In the genomic region with DNA sequence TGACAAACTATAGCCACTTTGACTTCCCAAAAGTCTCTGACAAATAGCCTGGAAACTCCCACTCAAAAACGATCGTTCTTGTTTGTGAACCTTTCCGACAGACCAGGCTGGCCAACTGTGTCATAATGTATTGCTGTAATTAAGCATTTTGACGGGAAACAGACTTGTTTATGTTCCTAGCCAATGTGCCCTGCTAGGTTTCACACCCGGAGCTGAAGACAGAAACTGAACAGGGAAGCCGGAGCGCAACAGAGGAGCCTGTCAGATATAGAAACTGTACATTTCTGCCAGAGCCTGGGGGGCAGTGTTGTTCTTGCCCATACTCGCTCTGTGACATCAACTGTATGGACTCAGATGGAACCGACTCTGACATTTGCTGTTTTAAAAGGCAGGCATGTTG, we compare ENCODE assay signal across 9 cellular contexts. TPM values are rescaled to one million over a fixed set of nuclear protein-coding genes. Genes with fewer than 3 reads are reported as not detected.
DNase-seq lines count a peak whose midpoint lies in the region; ATAC-seq and TF ChIP-seq lines count a peak whose summit lies in the region.
"Had no signal": no experiment of that assay in that cellular context is flagged by ENCODE, and none has a peak within 500 bp of the region (broad histone marks: within the 10 kb centered on the region; RNA-seq: fewer than 3 reads in every experiment).

No MANE protein-coding gene starts in this region.

- H3K36me3 Mint-ChIP-seq in H9 (ENCODE audit: insufficient read depth in 1 of 3, low read depth in 3 of 3): no peaks in the 10 kb centered on the region

- H3K4me1 Mint-ChIP-seq in H9: peaks cover under 1 to 2% of the 10 kb centered on the region in 2 experiments; a peak in 3 of 4 replicates

- no peak overlapping the region for H3K9ac ChIP-seq in H9 (ENCODE audit: extremely low read depth, insufficient read length, low read length)

- H3K4me1 ChIP-seq in H9 (ENCODE audit: insufficient read depth, low read length) (no peaks in the 10 kb centered on the region), vagina (no peaks in the 10 kb centered on the region)

- no peak for TF ChIP-seq CTCF in H9 (conservative IDR thresholded peaks at IDR 0.05)
- no peak for TF ChIP-seq CTCF in vagina (IDR thresholded peaks at IDR 0.05)

- no peak overlapping the region for H3K18ac ChIP-seq in H9 (ENCODE audit: insufficient read length, low read depth, low read length)

- ATAC-seq in GM18870 (IDR thresholded peaks at IDR 0.05; ENCODE audit: unreplicated experiment) (peak; percentile 75), HG03432 (IDR thresholded peaks at IDR 0.05; ENCODE audit: unreplicated experiment) (peak; percentile 88)

- no peak overlapping the region for H3K23ac ChIP-seq in H9 (ENCODE audit: insufficient read length, low read depth, low read length)

- H2BK20ac ChIP-seq in H9 (ENCODE audit: low read depth, low read length, poor library complexity, severe bottlenecking): no peak overlapping the region

- no peak overlapping the region for H2BK120ac ChIP-seq in H9 (ENCODE audit: low read depth, low read length, poor library complexity, severe bottlenecking)

- no peak overlapping the region for H3K27ac Mint-ChIP-seq in H9

- no peak overlapping the region for H2BK5ac ChIP-seq in H9 (ENCODE audit: insufficient read length, low read length)

- no peaks in the 10 kb centered on the region for H3K36me3 ChIP-seq in vagina

- H3K56ac ChIP-seq in H9 (ENCODE audit: insufficient read length, low read depth, low read length): no peak overlapping the region

- no peaks in the 10 kb centered on the region for H4K20me1 ChIP-seq in H9 (ENCODE audit: control insufficient read depth, insufficient read depth, insufficient read length)

- H3K79me1 ChIP-seq in H9 (ENCODE audit: insufficient read depth, low read depth, low read length, poor library complexity, severe bottlenecking): no peaks in the 10 kb centered on the region

- H4K8ac ChIP-seq in H9 (replicated peaks; ENCODE audit: insufficient read length, low read depth, low read length): no peak overlapping the region

- WGBS in H9 (ENCODE audit: extremely low coverage, insufficient read length, low lambda C conversion rate): no CpG with 5 or more reads among the region's 9 CpGs

- no peak overlapping the region for H3K14ac ChIP-seq in H9 (ENCODE audit: insufficient read depth, low read length)

- intact Hi-C loops in vagina (cut with DNase I): no loop called here

- H3T11ph ChIP-seq in H9 (ENCODE audit: low read length): no peak overlapping the region

- no peaks in the 10 kb centered on the region for H3K9me3 ChIP-seq in H9 (ENCODE audit: control insufficient read depth, low read depth, low read length)
- H3K9me3 ChIP-seq in vagina: no peaks in the 10 kb centered on the region

- DNase-seq in UCSD-AML1 (lab: John Stamatoyannopoulos, UW; ENCODE audit: unreplicated experiment) (peak; percentile 14), lung microvascular endothelial cell (ENCODE audit: low read depth in 2 of 2) (peak; percentile 1 to 25), H9 (no peak), NCI-H1436 (lab: John Stamatoyannopoulos, UW) (no peak), vagina (ENCODE audit: extremely low spot score in 2 of 2) (no peak), NCI-H446 (lab: John Stamatoyannopoulos, UW) (no peak)

- no peak overlapping the region for H3K27ac ChIP-seq in H9 (ENCODE audit: insufficient read length, low read depth, low read length)
- no peak overlapping the region for H3K27ac ChIP-seq in vagina

- H3K4me2 ChIP-seq in H9 (ENCODE audit: insufficient read depth, insufficient read length, low read length): no peak overlapping the region

- H3K4ac ChIP-seq in H9 (ENCODE audit: low read depth, low read length): no peak overlapping the region

- no peaks in the 10 kb centered on the region; a peak in 2 of 5 replicates for H3K9me3 Mint-ChIP-seq in H9

- H3K27me3 Mint-ChIP-seq in H9 (ENCODE audit: low read depth): 0 out of 2 replicates have a peak, but pooled peaks cover 2% of the 10 kb centered on the region

- no peak overlapping the region for H2BK12ac ChIP-seq in H9 (ENCODE audit: insufficient read length, low read depth, low read length)

- no peak overlapping the region for H2AFZ ChIP-seq in H9 (ENCODE audit: low read length)

- H2BK15ac ChIP-seq in H9 (ENCODE audit: low read depth, low read length): no peak overlapping the region

- H4K91ac ChIP-seq in H9 (ENCODE audit: insufficient read length, low read depth, low read length): no peak overlapping the region

- H3K23me2 ChIP-seq in H9 (ENCODE audit: insufficient read length, low read depth, low read length, poor library complexity, severe bottlenecking): no peaks in the 10 kb centered on the region

- no peak overlapping the region for H2AK5ac ChIP-seq in H9 (ENCODE audit: insufficient read length, low read length)

- no peak overlapping the region for H3K4me3 ChIP-seq in vagina

- no peak overlapping the region for H3K4me3 Mint-ChIP-seq in H9

- no peak overlapping the region for H4K5ac ChIP-seq in H9 (ENCODE audit: insufficient read length, low read depth, low read length)

- TF ChIP-seq POLR2A in vagina (IDR thresholded peaks at IDR 0.05): no peak

- H3K27me3 ChIP-seq in H9 (ENCODE audit: insufficient read depth, low read length) (no peaks in the 10 kb centered on the region), vagina (no peaks in the 10 kb centered on the region)

- no peaks in the 10 kb centered on the region for H3K79me2 ChIP-seq in H9 (ENCODE audit: insufficient read depth, low read length)

RNA-seq across cellular contexts. Expression of gene C7orf33, which starts 55.3 kb away (rescaled TPM):
- not detected in 2 replicates for total RNA-seq in lung microvascular endothelial cell
- total RNA-seq in H9 (2021): not detected in 2 replicates
- not detected for total RNA-seq in vagina
- total RNA-seq: dermis microvascular lymphatic vessel endothelial cell had no signal

Comparison
In these comparisons a context has a peak if more than half of its experiments do, and no peak if none do; other contexts are left out.
1. DNase-seq: peak in UCSD-AML1 (single experiment) and lung microvascular endothelial cell (2 of 2); none in H9 (single experiment), NCI-H1436 (single experiment), vagina (0 of 2) and NCI-H446 (0 of 2).